Comparison of ENCODE assay signal across 16 cellular contexts in genomic region chr1:234643111-234643849, GRCh38. TPM values are rescaled to one million over a fixed set of nuclear protein-coding genes. Genes with fewer than 3 reads are reported as not detected.
DNase-seq lines count a peak whose midpoint lies in the region; ATAC-seq, FAIRE-seq and TF ChIP-seq lines count a peak whose summit lies in the region.
"Had no signal": no experiment of that assay in that cellular context is flagged by ENCODE, and none has a peak within 500 bp of the region (broad histone marks: within the 10 kb centered on the region; RNA-seq: fewer than 3 reads in every experiment).

No MANE protein-coding gene starts in this region.

- H3K9me3 ChIP-seq in SJCRH30 (replicated peaks) = peaks cover 5% of the 10 kb centered on the region; the same call in 1 of the 2 replicates
- peaks cover 0 to 5% of the 10 kb centered on the region in 2 donors for H3K9me3 ChIP-seq in kidney (ENCODE audit: control insufficient read depth in 1 of 2, low read length in 2 of 2)
- peaks cover 3% of the 10 kb centered on the region in 2 donors for H3K9me3 ChIP-seq in mucosa of rectum (ENCODE audit: control insufficient read depth in 2 of 2, low read length in 2 of 2)

- no peaks in the 10 kb centered on the region for H3K27me3 ChIP-seq in SJCRH30
- H3K27me3 ChIP-seq in mucosa of rectum (ENCODE audit: control insufficient read depth in 2 of 2, insufficient read depth in 2 of 2, low read length in 2 of 2) = no peaks in the 10 kb centered on the region
- H3K27me3 ChIP-seq: spleen had no signal

- no peak for FAIRE-seq in kidney (lab: Jason Lieb, UNC)
- FAIRE-seq: endometrium had no signal

- H3K36me3 ChIP-seq in SJCRH30 (no peaks in the 10 kb centered on the region), kidney (ENCODE audit: control insufficient read depth in 1 of 2, insufficient read depth in 2 of 2, low read length in 2 of 2) (no peaks in the 10 kb centered on the region), mucosa of rectum (ENCODE audit: control insufficient read depth in 2 of 2, insufficient read depth in 2 of 2, low read length in 2 of 2) (no peaks in the 10 kb centered on the region)
- H3K36me3 ChIP-seq: spleen had no signal

- H3K27ac ChIP-seq in 22Rv1 (peak overlapping the region; percentile 84), SJCRH30 (0 out of 2 replicates have a peak overlapping the region, but pooled peaks have one; percentile 8), kidney (ENCODE audit: low read depth in 2 of 2, low read length in 2 of 2) (peak overlapping the region; percentile 75 to 78), mucosa of rectum (ENCODE audit: low read depth in 2 of 2, low read length in 2 of 2) (peak overlapping the region; percentile 32 to 53)
- H3K27ac ChIP-seq: spleen had no signal

- peak in 1 of 2 experiments; percentile 54 for DNase-seq in SJCRH30
- DNase-seq in kidney = peak; percentile 84
- DNase-seq in hepatic stellate cell (ENCODE audit: low spot score) = no peak
- DNase-seq in stimulated activated naive CD4-positive, alpha-beta T cell (lab: John Stamatoyannopoulos, UW) = no peak
- DNase-seq in NCI-H1417 (lab: John Stamatoyannopoulos, UW) = no peak
- DNase-seq: activated CD4-positive, alpha-beta T cell treated with anti-CD3 and anti-CD28 coated beads, Interleukin-2, amount 50 U/mL, for 1 hour; activated naive CD8-positive, alpha-beta T cell treated with anti-CD3 and anti-CD28 coated beads for 36 hours; KG1; NCI-H1694 treated with DMSO at 0.1 percent for 48 hours; NCI-H748 treated with DMSO at 0.1 percent for 48 hours; spleen; stimulated activated CD4-positive, alpha-beta T cell treated with anti-CD3 and anti-CD28 coated beads, Interleukin-4, amount 100 ng/mL, for 4 hours had no signal

- no peak for TF ChIP-seq CTCF in 22Rv1 (IDR thresholded peaks at IDR 0.05)
- no peak for TF ChIP-seq CTCF in kidney (IDR thresholded peaks at IDR 0.05; ENCODE audit: borderline replicate concordance, extremely low read depth, insufficient read depth)

- ATAC-seq in GM19452 (IDR thresholded peaks at IDR 0.05; ENCODE audit: unreplicated experiment) = no peak

- H3K9ac ChIP-seq in kidney (ENCODE audit: low read length in 2 of 2) (peak overlapping the region in 1 of 2 donors; percentile 28), mucosa of rectum (ENCODE audit: low read depth in 1 of 2, low read length in 2 of 2) (peak overlapping the region in 1 of 2 donors; percentile 41)

- H3K4me1 ChIP-seq in SJCRH30 = peaks cover 20% of the 10 kb centered on the region
- peaks cover 8 to 15% of the 10 kb centered on the region in 2 donors for H3K4me1 ChIP-seq in kidney (ENCODE audit: control insufficient read depth in 1 of 2, insufficient read depth in 1 of 2, low read depth in 1 of 2, low read length in 2 of 2)
- H3K4me1 ChIP-seq in mucosa of rectum (ENCODE audit: control insufficient read depth in 2 of 2, insufficient read depth in 2 of 2, low read length in 2 of 2) = peaks cover 5 to 31% of the 10 kb centered on the region in 2 donors

- H3K4me3 ChIP-seq in SJCRH30 = no peak overlapping the region
- peak overlapping the region in 1 of 2 donors; percentile 17 for H3K4me3 ChIP-seq in kidney (ENCODE audit: low read length in 2 of 2)
- H3K4me3 ChIP-seq in mucosa of rectum (ENCODE audit: low read length in 2 of 2) = no peak overlapping the region
- H3K4me3 ChIP-seq: spleen had no signal

- intact Hi-C loops in kidney (cut with DNase I) = no loop called here

RNA-seq across cellular contexts. Expression of gene IRF2BP2, which starts 33.3 kb away (rescaled TPM):
- 33.2 and 41.1 TPM in 2 replicates for total RNA-seq in SJCRH30 (2014; rRNA removed; shearing (Covaris generic))
- 130 TPM for total RNA-seq in kidney
- polyA plus RNA-seq in kidney (ENCODE audit: insufficient read depth, low read depth, low replicate concordance) = 53.8 TPM

Comparison
In these comparisons a context has a peak if more than half of its experiments do, and no peak if none do; other contexts are left out.
1. H3K27ac ChIP-seq: peak in every context shown above with its lines; median percentile 84 in 22Rv1; 76 in kidney; 42 in mucosa of rectum; 8 in SJCRH30.